ENCODE assay signal across 13 cellular contexts in the genomic region with DNA sequence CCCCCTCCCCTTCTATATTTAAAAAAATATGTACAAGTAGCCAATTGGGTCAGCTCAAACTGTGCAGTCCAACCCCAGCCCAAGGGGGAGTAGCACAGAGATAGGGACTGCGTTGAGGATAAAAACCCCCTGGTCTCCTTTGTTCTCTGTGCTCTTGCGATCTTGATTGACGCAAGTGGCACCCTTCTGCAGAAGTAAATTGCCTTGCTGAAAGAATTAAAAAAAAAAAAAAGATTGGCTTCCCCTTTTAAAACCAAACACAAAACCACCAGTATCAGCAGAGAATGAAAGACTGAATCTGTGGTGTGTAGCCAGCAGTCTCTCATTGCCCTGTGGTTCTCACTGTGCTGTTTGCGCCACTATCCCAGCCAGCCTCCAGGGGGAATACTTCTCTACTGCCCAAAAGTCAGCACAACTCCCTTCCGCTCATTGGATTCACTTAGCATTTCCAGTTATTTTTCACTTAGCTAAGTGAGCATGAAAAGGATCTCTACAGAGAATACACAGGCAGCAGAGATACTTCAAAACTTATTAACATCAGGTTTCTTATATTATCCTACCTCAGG. TPM values are rescaled to one million over a fixed set of nuclear protein-coding genes. Genes with fewer than 3 reads are reported as not detected.
DNase-seq lines count a peak whose midpoint lies in the region; ATAC-seq and TF ChIP-seq lines count a peak whose summit lies in the region.
"Had no signal": no experiment of that assay in that cellular context is flagged by ENCODE, and none has a peak within 500 bp of the region (broad histone marks: within the 10 kb centered on the region; RNA-seq: fewer than 3 reads in every experiment).

No MANE protein-coding gene starts in this region.

- no peaks in the 10 kb centered on the region for H3F3A ChIP-seq in DOHH2 (ENCODE audit: control insufficient read depth, insufficient read depth)
- H3F3A ChIP-seq in neural cell (ENCODE audit: insufficient read depth, low read length, poor library complexity, severe bottlenecking): no peaks in the 10 kb centered on the region

- no peaks in the 10 kb centered on the region for H3K36me3 ChIP-seq in DOHH2 (ENCODE audit: control insufficient read depth, low read length)
- no peaks in the 10 kb centered on the region for H3K36me3 ChIP-seq in neural cell (ENCODE audit: insufficient read depth, low read length)
- H3K36me3 ChIP-seq: sigmoid colon had no signal

- H4K20me1 ChIP-seq in DOHH2 (ENCODE audit: control insufficient read depth, insufficient read depth, low read depth, low read length) (no peaks in the 10 kb centered on the region), neural cell (ENCODE audit: insufficient read depth) (no peaks in the 10 kb centered on the region)

- TF ChIP-seq CTCF in DOHH2 (IDR thresholded peaks at IDR 0.05; ENCODE audit: low read depth, low read length, poor library complexity, severe bottlenecking): peak; percentile 34
- TF ChIP-seq CTCF in neural cell (IDR thresholded peaks at IDR 0.05; ENCODE audit: poor library complexity, severe bottlenecking): peak; percentile 38

- H3K4me2 ChIP-seq in DOHH2 (ENCODE audit: low read length): no peak overlapping the region
- H3K4me2 ChIP-seq in neural cell (ENCODE audit: low read length): no peak overlapping the region

- peak overlapping the region; percentile 23 for H3K9ac ChIP-seq in neural cell (ENCODE audit: low read length)

- H3K79me2 ChIP-seq in DOHH2 (ENCODE audit: control insufficient read depth, low read length): peaks cover under 1% of the 10 kb centered on the region; the same call in 1 of the 2 replicates
- no peaks in the 10 kb centered on the region for H3K79me2 ChIP-seq in neural cell (replicated peaks; ENCODE audit: insufficient read depth, low read length)

- H3K9me2 ChIP-seq in DOHH2 (replicated peaks; ENCODE audit: control insufficient read depth, low read length) (no peaks in the 10 kb centered on the region), neural cell (ENCODE audit: insufficient read depth, low read length) (no peaks in the 10 kb centered on the region)

- H3K9me3 ChIP-seq in DOHH2 (ENCODE audit: control insufficient read depth, insufficient read depth, low read length) (no peaks in the 10 kb centered on the region), neural cell (ENCODE audit: low read length) (no peaks in the 10 kb centered on the region)
- H3K9me3 ChIP-seq: sigmoid colon had no signal

- H2AFZ ChIP-seq in neural cell (ENCODE audit: low read depth, low read length): peak overlapping the region; percentile 51

- H3K27me3 ChIP-seq in DOHH2 (ENCODE audit: control insufficient read depth, low read length) (no peaks in the 10 kb centered on the region), neural cell (ENCODE audit: insufficient read depth, low read depth, low read length) (no peaks in the 10 kb centered on the region)
- H3K27me3 ChIP-seq: sigmoid colon had no signal

- no peak overlapping the region for H3K27ac ChIP-seq in DOHH2 (ENCODE audit: low read depth, low read length)
- peak overlapping the region; percentile 75 for H3K27ac ChIP-seq in neural cell (ENCODE audit: low read length)
- H3K27ac ChIP-seq: sigmoid colon had no signal

- DNase-seq in Kasumi-1 (lab: John Stamatoyannopoulos, UW) (peak; percentile 89 to 90), dermis blood vessel endothelial cell (peak; percentile 20), NCI-H2227 (lab: John Stamatoyannopoulos, UW; ENCODE audit: unreplicated experiment) (no peak), NCI-H82 treated with DMSO at 0.1 percent for 48 hours (lab: John Stamatoyannopoulos, UW; ENCODE audit: unreplicated experiment) (no peak)
- DNase-seq in stimulated activated CD4-positive, alpha-beta T cell treated with anti-CD3 and anti-CD28 coated beads, Interleukin-2, amount 100 ng/mL, for 24 hours: no peak
- DNase-seq: activated naive CD4-positive, alpha-beta T cell treated with anti-CD3 and anti-CD28 coated beads for 36 hours; cerebellar nuclear complex; NCI-H2029 treated with DMSO at 0.1 percent for 48 hours; sigmoid colon; T1000 had no signal

- TF ChIP-seq RAD21 in neural cell (conservative IDR thresholded peaks at IDR 0.05): no peak

- H3K4me3 ChIP-seq in DOHH2 (ENCODE audit: low read length) (no peak overlapping the region), neural cell (ENCODE audit: low read length) (peak overlapping the region; percentile 21)
- H3K4me3 ChIP-seq: sigmoid colon had no signal

- no peak for ATAC-seq in GM21576 (IDR thresholded peaks at IDR 0.05; ENCODE audit: unreplicated experiment)

- H3K4me1 ChIP-seq in DOHH2 (ENCODE audit: control insufficient read depth, low read length): peaks cover 6% of the 10 kb centered on the region

- TF ChIP-seq EP300 in neural cell (conservative IDR thresholded peaks at IDR 0.05; ENCODE audit: poor library complexity, severe bottlenecking): peak; percentile 18

TF ChIP-seq in neural cell, 6 proteins besides CTCF, POLR2A, EP300 and RAD21:
- TF ChIP-seq MXI1 (conservative IDR thresholded peaks at IDR 0.05; ENCODE audit: poor library complexity, severe bottlenecking): no peak
- TF ChIP-seq SMC3 (conservative IDR thresholded peaks at IDR 0.05; ENCODE audit: poor library complexity): peak; percentile 13

RNA-seq across cellular contexts. Expression of a gene that starts 29.7 kb away (rescaled TPM):
- total RNA-seq in dermis blood vessel endothelial cell: 15.6 and 25.7 TPM in 2 replicates
- 43.8 and 53.7 TPM in 2 replicates for polyA plus RNA-seq in neural cell
- polyA minus RNA-seq in neural cell: 53.6 and 64.0 TPM in 2 replicates

Comparison
In these comparisons a context has a peak if more than half of its experiments do, and no peak if none do; other contexts are left out.
1. DNase-seq: peak in Kasumi-1 (2 of 2) and dermis blood vessel endothelial cell (single experiment); none in NCI-H2227 (single experiment), NCI-H82 treated with DMSO at 0.1 percent for 48 hours (single experiment) and stimulated activated CD4-positive, alpha-beta T cell treated with anti-CD3 and anti-CD28 coated beads, Interleukin-2, amount 100 ng/mL, for 24 hours (0 of 2).